ENCODE assay signal across 21 cellular contexts in the genomic region with DNA sequence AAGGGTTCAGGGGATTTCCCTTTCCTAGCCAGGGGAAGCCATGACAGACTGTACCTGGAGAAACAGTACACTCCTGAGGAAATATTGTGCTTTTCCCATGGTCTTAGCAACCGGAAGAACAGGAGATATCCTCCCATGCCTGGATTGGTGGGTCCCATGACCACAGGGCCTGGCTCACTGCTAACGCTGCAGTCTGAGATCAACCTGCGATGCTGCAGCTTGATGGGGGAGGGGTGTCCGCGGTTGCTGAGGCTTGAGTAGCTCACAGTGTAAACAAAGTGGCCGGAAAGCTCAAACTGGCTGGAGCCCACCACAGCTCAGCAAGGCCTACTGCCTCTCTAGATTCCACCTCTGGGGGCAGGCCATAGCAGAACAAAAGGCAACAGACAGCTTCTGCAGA.
DNase-seq lines count a peak whose midpoint lies in the region; TF ChIP-seq lines count a peak whose summit lies in the region.
"Had no signal": no experiment of that assay in that cellular context is flagged by ENCODE, and none has a peak within 500 bp of the region (broad histone marks: within the 10 kb centered on the region; RNA-seq: fewer than 3 reads in every experiment).

No MANE protein-coding gene starts in this region.

- H3K9me3 ChIP-seq in NT2/D1 (ENCODE audit: insufficient read depth, low read length) (no peaks in the 10 kb centered on the region), neuronal stem cell (replicated peaks in 1 of 2; ENCODE audit: control insufficient read depth in 2 of 2, insufficient read depth in 1 of 2, low read depth in 1 of 2, low read length in 2 of 2) (no peaks in the 10 kb centered on the region)

- CTCF ChIA-PET in MCF 10A (lab: Yijun Ruan, JAX) = interaction anchor here (0.6 kb wide), 2 partner anchors 129 to 508 kb away, joined by 3 to 7 read pairs; no protein-coding TSS in a partner anchor

- no TSS peak for BruUV-seq in MCF 10A (replicated peaks; lab: Mats Ljungman, UMichigan)

- TF ChIP-seq CTCF in MCF 10A (IDR thresholded peaks at IDR 0.05; ENCODE audit: unreplicated experiment) = no peak

- H3K14ac ChIP-seq in neuronal stem cell (ENCODE audit: low read length) = no peak overlapping the region

- H3K4me3 ChIP-seq in NT2/D1 (ENCODE audit: insufficient read length, low read depth) (no peak overlapping the region), neuronal stem cell (ENCODE audit: low read length in 2 of 2) (no peak overlapping the region)
- H3K4me3 ChIP-seq: HAP-1, K562 had no signal

- H3K4me1 ChIP-seq in NT2/D1 (ENCODE audit: insufficient read depth, insufficient read length) (no peaks in the 10 kb centered on the region), neuronal stem cell (ENCODE audit: control insufficient read depth in 2 of 2, insufficient read depth in 1 of 2, low read depth in 1 of 2, low read length in 2 of 2) (no peaks in the 10 kb centered on the region)
- H3K4me1 ChIP-seq: HAP-1 had no signal

- no peaks in the 10 kb centered on the region for H3K36me3 Mint-ChIP-seq in MCF 10A (ENCODE audit: insufficient read depth, unreplicated experiment)
- H3K36me3 Mint-ChIP-seq: CD14-positive monocyte had no signal

- no peaks in the 10 kb centered on the region for H3K27me3 Mint-ChIP-seq in MCF 10A (ENCODE audit: insufficient read depth, unreplicated experiment)

- H3K23ac ChIP-seq in neuronal stem cell (ENCODE audit: low read depth, low read length, poor library complexity) = no peak overlapping the region

- H3K4me1 Mint-ChIP-seq in MCF 10A (ENCODE audit: insufficient read depth, unreplicated experiment) = no peaks in the 10 kb centered on the region
- H3K4me1 Mint-ChIP-seq: CD14-positive monocyte had no signal

- intact Hi-C loops in MCF 10A (cut with micrococcal nuclease) = no loop called here

- H2BK12ac ChIP-seq in neuronal stem cell (ENCODE audit: low read length) = no peak overlapping the region

- H3K79me1 ChIP-seq in neuronal stem cell (ENCODE audit: low read depth, low read length) = no peaks in the 10 kb centered on the region

- H2BK15ac ChIP-seq in neuronal stem cell (ENCODE audit: low read length) = no peak overlapping the region

- no peak overlapping the region for H2AK5ac ChIP-seq in neuronal stem cell (ENCODE audit: low read depth, low read length)

- peaks cover 7% of the 10 kb centered on the region for H3K9me3 Mint-ChIP-seq in MCF 10A (ENCODE audit: unreplicated experiment)

- no peak overlapping the region for H3K4ac ChIP-seq in neuronal stem cell (ENCODE audit: low read length)

- H3K18ac ChIP-seq in neuronal stem cell (ENCODE audit: low read length) = no peak overlapping the region

- peak overlapping the region; percentile 3 for H4K8ac ChIP-seq in neuronal stem cell (ENCODE audit: low read depth, low read length)

- no peak overlapping the region for H3K27ac ChIP-seq in neuronal stem cell (replicated peaks; ENCODE audit: low read length)
- H3K27ac ChIP-seq: 22Rv1 had no signal

- H3K27ac Mint-ChIP-seq in MCF 10A (ENCODE audit: low read depth, unreplicated experiment) = no peak overlapping the region
- H3K27ac Mint-ChIP-seq: CD14-positive monocyte had no signal

- H3K36me3 ChIP-seq in NT2/D1 (ENCODE audit: insufficient read depth, insufficient read length, low read length) (no peaks in the 10 kb centered on the region), neuronal stem cell (replicated peaks in 1 of 2; ENCODE audit: control insufficient read depth in 2 of 2, insufficient read depth in 2 of 2, low read length in 2 of 2) (no peaks in the 10 kb centered on the region)
- H3K36me3 ChIP-seq: HAP-1 had no signal

- H3K4me3 Mint-ChIP-seq in MCF 10A (ENCODE audit: unreplicated experiment) = no peak overlapping the region
- H3K4me3 Mint-ChIP-seq: CD14-positive monocyte had no signal

- H4K91ac ChIP-seq in neuronal stem cell (ENCODE audit: low read depth, low read length, poor library complexity) = no peak overlapping the region

- no peaks in the 10 kb centered on the region for H3K27me3 ChIP-seq in NT2/D1 (ENCODE audit: insufficient read depth, insufficient read length)
- H3K27me3 ChIP-seq in neuronal stem cell (ENCODE audit: control insufficient read depth in 3 of 3, insufficient read depth in 3 of 3, low read depth in 1 of 3, low read length in 3 of 3) = no peaks in the 10 kb centered on the region

- H3K9ac ChIP-seq in NT2/D1 (ENCODE audit: insufficient read length, low read depth) (peak overlapping the region; percentile 25), neuronal stem cell (ENCODE audit: low read depth, low read length, poor library complexity) (no peak overlapping the region)

- DNase-seq in DMS53 (lab: John Stamatoyannopoulos, UW) (peak; percentile 38), DMS53 treated with DMSO at 0.1 percent for 48 hours (lab: John Stamatoyannopoulos, UW; ENCODE audit: unreplicated experiment) (no peak), NT2/D1 (ENCODE audit: low read depth, low spot score) (peak; percentile 6), iPS DF 4.7 (ENCODE audit: extremely low read depth, low spot score) (peak; percentile 11), neuronal stem cell (ENCODE audit: low spot score) (no peak), NCI-H446 (lab: John Stamatoyannopoulos, UW) (no peak), occipital lobe (lab: John Stamatoyannopoulos, UW) (no peak), MCF 10A (ENCODE audit: unreplicated experiment) (no peak)
- DNase-seq: AML-193, DND-41, NCI-H1105 treated with DMSO at 0.1 percent for 48 hours, NCI-H1694 treated with DMSO at 0.1 percent for 48 hours, NCI-H2107, NCI-H226, NCI-H526 treated with DMSO at 0.1 percent for 48 hours, OCI-M1, SHP77 treated with DMSO at 0.1 percent for 48 hours had no signal

- no CpG with 5 or more reads among the region's 6 CpGs for WGBS in neuronal stem cell (ENCODE audit: extremely low coverage in 2 of 2, insufficient read length in 2 of 2, insufficient replicate concordance in 1 of 2), 2 donors

- H3K4me2 ChIP-seq in neuronal stem cell (ENCODE audit: insufficient read depth, low read length, poor library complexity, severe bottlenecking) = no peak overlapping the region

- H2BK5ac ChIP-seq in neuronal stem cell (ENCODE audit: low read length) = no peak overlapping the region

- peak overlapping the region; percentile 85 for H2AFZ ChIP-seq in neuronal stem cell (ENCODE audit: low read length)

- no peak overlapping the region for H2BK120ac ChIP-seq in neuronal stem cell (ENCODE audit: low read depth, low read length)

- POLR2A ChIA-PET in MCF 10A (lab: Yijun Ruan, JAX) = no interaction called here

Comparison
In these comparisons a context has a peak if more than half of its experiments do, and no peak if none do; other contexts are left out.
1. DNase-seq: peak in DMS53 (single experiment), NT2/D1 (single experiment) and iPS DF 4.7 (single experiment); none in DMS53 treated with DMSO at 0.1 percent for 48 hours (single experiment), neuronal stem cell (single experiment), NCI-H446 (0 of 2), occipital lobe (single experiment) and MCF 10A (single experiment).